ENCODE assay signal across 12 cellular contexts in genomic region chr1:2539312-2539907, GRCh38. TPM values are rescaled to one million over a fixed set of nuclear protein-coding genes. Genes with fewer than 3 reads are reported as not detected.
DNase-seq lines count a peak whose midpoint lies in the region; ATAC-seq and TF ChIP-seq lines count a peak whose summit lies in the region.
"Had no signal": no experiment of that assay in that cellular context is flagged by ENCODE, and none has a peak within 500 bp of the region (broad histone marks: within the 10 kb centered on the region; RNA-seq: fewer than 3 reads in every experiment).

No MANE protein-coding gene starts in this region.

- no peak for TF ChIP-seq POLR2A in adrenal gland (IDR thresholded peaks at IDR 0.05)

- 73 to 100% (median 92%) methylated on average over 1 to 12 of the region's 12 CpGs for WGBS in adrenal gland, 4 donors

- peak; percentile 28; the same call in 1 of the 2 replicates for TF ChIP-seq CTCF in AG04450 (IDR thresholded peaks at IDR 0.05; ENCODE audit: low read depth, low read length)
- no peak for TF ChIP-seq CTCF in activated B cell treated with CpG ODN at 0.5 μM for 24 hours (IDR thresholded peaks at IDR 0.05)
- TF ChIP-seq CTCF in glutamatergic neuron (IDR thresholded peaks at IDR 0.05; ENCODE audit: partially characterized antibody, unreplicated experiment) = peak; percentile 57
- TF ChIP-seq CTCF in adrenal gland (IDR thresholded peaks at IDR 0.05) = peak in 1 of 6 experiments; percentile 26

- H3K36me3 Mint-ChIP-seq in activated B cell treated with CpG ODN at 0.5 μM for 24 hours (ENCODE audit: low read depth) (no peaks in the 10 kb centered on the region), glutamatergic neuron (ENCODE audit: unreplicated experiment) (no peaks in the 10 kb centered on the region), immature natural killer cell (no peaks in the 10 kb centered on the region)

- peak; percentile 77 for ATAC-seq in activated B cell treated with CpG ODN at 0.5 μM for 24 hours (ENCODE audit: low read depth)
- no peak for ATAC-seq in HG03108 (IDR thresholded peaks at IDR 0.05; ENCODE audit: unreplicated experiment)
- ATAC-seq in GM19455 (IDR thresholded peaks at IDR 0.05; ENCODE audit: unreplicated experiment) = no peak

- H3K36me3 ChIP-seq in H7 (replicated peaks; ENCODE audit: control insufficient read depth, insufficient read depth, low read length) (no peaks in the 10 kb centered on the region), adrenal gland (replicated peaks in 1 of 2) (no peaks in the 10 kb centered on the region)

- H3K27ac Mint-ChIP-seq in activated B cell treated with CpG ODN at 0.5 μM for 24 hours (no peak overlapping the region), glutamatergic neuron (ENCODE audit: unreplicated experiment) (no peak overlapping the region), immature natural killer cell (no peak overlapping the region)

- H3K27me3 ChIP-seq in AG04450 (ENCODE audit: control insufficient read depth, insufficient read depth, low read length) (peaks cover 9% of the 10 kb centered on the region), H7 (ENCODE audit: control insufficient read depth, insufficient read depth, low read length) (peaks cover 19% of the 10 kb centered on the region), adrenal gland (peaks cover 11% of the 10 kb centered on the region)

- DNase-seq in AG04450 (ENCODE audit: low read depth, low spot score) (no peak), H7 (peak; percentile 87), activated B cell treated with CpG ODN at 0.5 μM for 24 hours (no peak), glutamatergic neuron (peak; percentile 53), adrenal gland (no peak), immature natural killer cell (no peak)
- DNase-seq: COR-L47 had no signal

- POLR2A ChIA-PET in AG04450 (lab: Yijun Ruan, JAX) = no interaction called here
- POLR2A ChIA-PET in activated B cell treated with CpG ODN at 0.5 μM for 24 hours (lab: Charles Lee) = interaction anchor here (1.1 kb wide), 1 partner anchor 13 kb away, joined by 4 read pairs; the partner anchor contains the start of gene PANK4

- H3K4me3 Mint-ChIP-seq in activated B cell treated with CpG ODN at 0.5 μM for 24 hours = no peak overlapping the region
- H3K4me3 Mint-ChIP-seq in glutamatergic neuron (ENCODE audit: unreplicated experiment) = no peak overlapping the region
- H3K4me3 Mint-ChIP-seq in immature natural killer cell = no peak overlapping the region

- H3K9me3 Mint-ChIP-seq in activated B cell treated with CpG ODN at 0.5 μM for 24 hours (no peaks in the 10 kb centered on the region), glutamatergic neuron (ENCODE audit: unreplicated experiment) (peaks cover 2% of the 10 kb centered on the region), immature natural killer cell (no peaks in the 10 kb centered on the region)

- no peaks in the 10 kb centered on the region; the same call in 1 of the 2 replicates for H3K9me3 ChIP-seq in AG04450 (ENCODE audit: control insufficient read depth, insufficient read depth, low read length)
- no peaks in the 10 kb centered on the region for H3K9me3 ChIP-seq in adrenal gland (replicated peaks in 1 of 3)

- H3K27ac ChIP-seq in AG04450 (ENCODE audit: low read depth, low read length) (no peak overlapping the region), adrenal gland (no peak overlapping the region)

- H3K4me1 ChIP-seq in adrenal gland (replicated peaks in 1 of 2) = peaks cover 0 to under 1% of the 10 kb centered on the region in 2 donors

- H3K4me1 Mint-ChIP-seq in activated B cell treated with CpG ODN at 0.5 μM for 24 hours (peaks cover 2% of the 10 kb centered on the region), glutamatergic neuron (ENCODE audit: low read depth, unreplicated experiment) (peaks cover 11% of the 10 kb centered on the region), immature natural killer cell (peaks cover 8 to 11% of the 10 kb centered on the region in 2 donors)

- H3K27me3 Mint-ChIP-seq in activated B cell treated with CpG ODN at 0.5 μM for 24 hours = peaks cover 8% of the 10 kb centered on the region
- peaks cover 13% of the 10 kb centered on the region for H3K27me3 Mint-ChIP-seq in glutamatergic neuron (ENCODE audit: unreplicated experiment)
- peaks cover 0 to 3% (median 2%) of the 10 kb centered on the region in 3 donors for H3K27me3 Mint-ChIP-seq in immature natural killer cell (ENCODE audit: low read depth in 3 of 3)

- intact Hi-C loops in activated B cell treated with CpG ODN at 0.5 μM for 24 hours (cut with micrococcal nuclease) = no loop called here
- intact Hi-C loops in adrenal gland (cut with DNase I) = no loop called here

- CTCF ChIA-PET in AG04450 (lab: Charles Lee) (no interaction called here), activated B cell treated with CpG ODN at 0.5 μM for 24 hours (lab: Charles Lee) (no interaction called here)

- no peak overlapping the region for H3K4me3 ChIP-seq in AG04450 (ENCODE audit: low read depth, low read length)
- no peak overlapping the region for H3K4me3 ChIP-seq in H7 (ENCODE audit: insufficient read depth, low read depth, low read length)
- H3K4me3 ChIP-seq in adrenal gland = no peak overlapping the region

RNA-seq across cellular contexts. Expression of gene HES5, which starts 9.3 kb away (rescaled TPM):
- polyA plus RNA-seq in AG04450 (2011; rRNA removed) (not detected in 2 replicates), adrenal gland (not detected), immature natural killer cell (not detected)
- not detected in 2 replicates for polyA minus RNA-seq in AG04450 (2011; rRNA and poly(A)+ RNA removed)
- total RNA-seq in H7 (2014; rRNA removed; shearing (Covaris generic)) = 0.07 and 0.33 TPM in 2 replicates
- total RNA-seq in activated B cell treated with CpG ODN at 0.5 μM for 24 hours (not detected in 2 replicates), glutamatergic neuron (ENCODE audit: unreplicated experiment) (21.2 TPM), adrenal gland (not detected)
- total RNA-seq: astrocyte, pulmonary artery endothelial cell, SK-MEL-5 had no signal

RNA-seq across cellular contexts. Expression of gene PANK4, which starts 13.0 kb away (rescaled TPM):
- 10.9 and 13.4 TPM in 2 replicates for polyA plus RNA-seq in AG04450 (2011; rRNA removed)
- polyA minus RNA-seq in AG04450 (2011; rRNA and poly(A)+ RNA removed) = 20.5 and 32.0 TPM in 2 replicates
- 62.5 and 79.0 TPM in 2 replicates for total RNA-seq in H7 (2014; rRNA removed; shearing (Covaris generic))
- 43.1 and 54.0 TPM in 2 replicates for total RNA-seq in activated B cell treated with CpG ODN at 0.5 μM for 24 hours
- 58.5 TPM for total RNA-seq in glutamatergic neuron (ENCODE audit: unreplicated experiment)
- total RNA-seq in adrenal gland = 10 to 100 TPM; 14.2 to 50.2 (median 31.4) TPM
- polyA plus RNA-seq in adrenal gland = 10 to 100 TPM; 13.8 to 44.1 (median 26.2) TPM
- 10 to 100 TPM in 1 of 3 donors, 1 to 10 TPM in 2; 9.1 to 23.3 (median 9.8) TPM for polyA plus RNA-seq in immature natural killer cell

RNA-seq across cellular contexts. Expression of gene TNFRSF14, which starts 16.8 kb away (rescaled TPM):
- polyA plus RNA-seq in AG04450 (2011; rRNA removed) = 5.4 and 7.9 TPM in 2 replicates
- 3.0 and 3.4 TPM in 2 replicates for polyA minus RNA-seq in AG04450 (2011; rRNA and poly(A)+ RNA removed)
- 0.07 and 0.55 TPM in 2 replicates for total RNA-seq in H7 (2014; rRNA removed; shearing (Covaris generic))
- 140 and 148 TPM in 2 replicates for total RNA-seq in activated B cell treated with CpG ODN at 0.5 μM for 24 hours
- 1.2 TPM for total RNA-seq in glutamatergic neuron (ENCODE audit: unreplicated experiment)
- 100 to 1,000 TPM in 6 of 8 donors, 10 to 100 TPM in 2; 55.2 to 127 (median 116) TPM for total RNA-seq in adrenal gland
- polyA plus RNA-seq in adrenal gland = 100 to 1,000 TPM in 2 of 3 donors, 10 to 100 TPM in 1; 11.6 to 554 (median 238) TPM
- polyA plus RNA-seq in immature natural killer cell = 10 to 100 TPM; 62.5 to 75.1 (median 63.8) TPM

RNA-seq across cellular contexts. Expression of gene PRXL2B, which starts 47.2 kb away (rescaled TPM):
- polyA plus RNA-seq in AG04450 (2011; rRNA removed) = 10.2 and 14.3 TPM in 2 replicates
- polyA minus RNA-seq in AG04450 (2011; rRNA and poly(A)+ RNA removed) = 8.3 and 11.3 TPM in 2 replicates
- total RNA-seq in H7 (2014; rRNA removed; shearing (Covaris generic)) = 62.9 and 83.5 TPM in 2 replicates
- total RNA-seq in activated B cell treated with CpG ODN at 0.5 μM for 24 hours = 12.6 and 13.5 TPM in 2 replicates
- 46.1 TPM for total RNA-seq in glutamatergic neuron (ENCODE audit: unreplicated experiment)
- total RNA-seq in adrenal gland = 10 to 100 TPM; 19.9 to 64.0 (median 33.6) TPM
- polyA plus RNA-seq in adrenal gland = 10 to 100 TPM; 19.8 to 39.7 (median 25.8) TPM
- 10 to 100 TPM; 10.0 to 17.1 (median 13.6) TPM for polyA plus RNA-seq in immature natural killer cell

Comparison
In these comparisons a context has a peak if more than half of its experiments do, and no peak if none do; other contexts are left out.
1. DNase-seq: peak in H7 (single experiment) and glutamatergic neuron (single experiment); none in AG04450 (single experiment), activated B cell treated with CpG ODN at 0.5 μM for 24 hours (single experiment), adrenal gland (0 of 7) and immature natural killer cell (0 of 3).
2. RNA of gene HES5, which starts 9.3 kb away (total RNA-seq): 21.2 TPM in glutamatergic neuron (single experiment); 0.07 to 0.33 TPM in H7, not detected in activated B cell treated with CpG ODN at 0.5 μM for 24 hours and not detected in adrenal gland; every median in the first group is over 10 times any median in the second.
3. RNA of gene TNFRSF14, which starts 16.8 kb away (total RNA-seq): 140 to 148 TPM in activated B cell treated with CpG ODN at 0.5 μM for 24 hours and 55.2 to 127 TPM in adrenal gland; 1.2 TPM in glutamatergic neuron (single experiment) and 0.07 to 0.55 TPM in H7; every median in the first group is over 10 times any median in the second.